Comparison of ENCODE assay signal across 1 cellular context in genomic region chr16:88360401-88360800, GRCh38. TPM values are rescaled to one million over a fixed set of nuclear protein-coding genes. Genes with fewer than 3 reads are reported as not detected.
"Had no signal": no experiment of that assay in that cellular context is flagged by ENCODE, and none has a peak within 500 bp of the region (broad histone marks: within the 10 kb centered on the region; RNA-seq: fewer than 3 reads in every experiment).

No MANE protein-coding gene starts in this region.

RNA-seq across cellular contexts. Expression of gene ZNF469, which starts 22.4 kb away (rescaled TPM):
- polyA plus RNA-seq: neural cell had no signal
